9 cellular contexts compared by ENCODE assay signal in genomic region chr20:36862857-36863668, GRCh38. TPM values are rescaled to one million over a fixed set of nuclear protein-coding genes. Genes with fewer than 3 reads are reported as not detected.
A peak's percentile ranks its signal among the peaks of the same experiment; 100 is the strongest.
DNase-seq lines count a peak whose midpoint lies in the region; ATAC-seq and TF ChIP-seq lines count a peak whose summit lies in the region.
"Had no signal": no experiment of that assay in that cellular context is flagged by ENCODE, and none has a peak within 500 bp of the region (broad histone marks: within the 10 kb centered on the region; RNA-seq: fewer than 3 reads in every experiment).

No MANE protein-coding gene starts in this region.

- H3K4me3 ChIP-seq in BJ (ENCODE audit: low read depth, low read length) (peak overlapping the region; percentile 61), coronary artery (peak overlapping the region; percentile 86), neural progenitor cell (peak overlapping the region; percentile 93)

- H3K27ac Mint-ChIP-seq in neural progenitor cell, result no peak overlapping the region

- peak; percentile 44 for ATAC-seq in GM19372 (IDR thresholded peaks at IDR 0.05; ENCODE audit: low read depth, unreplicated experiment)
- ATAC-seq in HG03469 (IDR thresholded peaks at IDR 0.05; ENCODE audit: unreplicated experiment), result peak; percentile 19

- H3F3A ChIP-seq in neural progenitor cell (ENCODE audit: low read depth), result peaks cover 7% of the 10 kb centered on the region

- peaks cover 43% of the 10 kb centered on the region for H4K20me1 ChIP-seq in neural progenitor cell (ENCODE audit: low read depth)

- peaks cover 32% of the 10 kb centered on the region for H3K4me1 Mint-ChIP-seq in neural progenitor cell

- peaks cover 13% of the 10 kb centered on the region for H3K4me1 ChIP-seq in neural progenitor cell

- H3K79me2 ChIP-seq in neural progenitor cell (ENCODE audit: low read depth), result peaks cover 49% of the 10 kb centered on the region

- CTCF ChIA-PET in BJ (lab: Yijun Ruan, JAX), result interaction anchor here (0.6 to 3.2 kb wide), 31 partner anchors 9 to 357 kb away, joined by 3 to 21 read pairs (median 5); partner anchors contain the start of genes DSN1, NDRG3 and TLDC2

- H2AFZ ChIP-seq in neural progenitor cell (replicated peaks), result no peak overlapping the region

- H3K4me2 ChIP-seq in neural progenitor cell, result peak overlapping the region; percentile 99

- H3K4me3 Mint-ChIP-seq in neural progenitor cell, result no peak overlapping the region

- no peaks in the 10 kb centered on the region for H3K9me3 ChIP-seq in neural progenitor cell (ENCODE audit: low read depth)

- H3K36me3 ChIP-seq in BJ (ENCODE audit: control insufficient read depth, insufficient read depth, low read length) (no peaks in the 10 kb centered on the region; the same call in 1 of the 2 replicates), neural progenitor cell (no peaks in the 10 kb centered on the region)

- no peaks in the 10 kb centered on the region for H3K9me3 Mint-ChIP-seq in neural progenitor cell
- H3K9me3 Mint-ChIP-seq: IgD-negative memory B cell had no signal

- peaks cover 6% of the 10 kb centered on the region for H3K27me3 Mint-ChIP-seq in neural progenitor cell (ENCODE audit: insufficient read depth, low read depth)
- H3K27me3 Mint-ChIP-seq: IgD-negative memory B cell had no signal

- no peak for DNase-seq in BJ (ENCODE audit: low read depth)
- no peak for DNase-seq in coronary artery (ENCODE audit: low spot score)
- DNase-seq in neural progenitor cell (ENCODE audit: low spot score), result peak; percentile 53
- no peak for DNase-seq in SW 1271 (lab: John Stamatoyannopoulos, UW)
- DNase-seq in NK-92 (lab: John Stamatoyannopoulos, UW; ENCODE audit: unreplicated experiment), result no peak
- DNase-seq in DMS79 (lab: John Stamatoyannopoulos, UW), result no peak

- H3K27ac ChIP-seq in coronary artery (peak overlapping the region; percentile 88 to 94), neural progenitor cell (no peak overlapping the region)

- H3K9ac ChIP-seq in neural progenitor cell, result no peak overlapping the region

- TF ChIP-seq CTCF in BJ (IDR thresholded peaks at IDR 0.05; ENCODE audit: insufficient read depth, low read depth, low read length) (no peak), coronary artery (IDR thresholded peaks at IDR 0.05) (no peak), neural progenitor cell (IDR thresholded peaks at IDR 0.05) (no peak)

- POLR2A ChIA-PET in BJ (lab: Charles Lee), result interaction anchor here (0.6 to 0.7 kb wide), 3 partner anchors 15 to 109 kb away, joined by 3 to 5 read pairs (median 5); no protein-coding TSS in a partner anchor

- H3K27me3 ChIP-seq in BJ (ENCODE audit: control insufficient read depth, insufficient read depth, low read length), result no peaks in the 10 kb centered on the region
- peaks cover 11% of the 10 kb centered on the region for H3K27me3 ChIP-seq in neural progenitor cell

- H3K36me3 Mint-ChIP-seq in neural progenitor cell, result peaks cover 1% of the 10 kb centered on the region
- H3K36me3 Mint-ChIP-seq: IgD-negative memory B cell had no signal

RNA-seq across cellular contexts. Expression of gene TLDC2, which starts 12.9 kb away (rescaled TPM):
- polyA plus RNA-seq in BJ (2011; rRNA removed), result 0.37 and 0.54 TPM in 2 replicates
- polyA minus RNA-seq in BJ (2011; rRNA and poly(A)+ RNA removed), result 0.36 TPM in 1 of 2 replicates, not detected in the other
- total RNA-seq in neural progenitor cell (ENCODE audit: low replicate concordance), result 2.4 and 3.8 TPM in 2 replicates
- polyA plus RNA-seq: IgD-negative memory B cell had no signal
